10 cellular contexts compared by ENCODE assay signal in the genomic region with DNA sequence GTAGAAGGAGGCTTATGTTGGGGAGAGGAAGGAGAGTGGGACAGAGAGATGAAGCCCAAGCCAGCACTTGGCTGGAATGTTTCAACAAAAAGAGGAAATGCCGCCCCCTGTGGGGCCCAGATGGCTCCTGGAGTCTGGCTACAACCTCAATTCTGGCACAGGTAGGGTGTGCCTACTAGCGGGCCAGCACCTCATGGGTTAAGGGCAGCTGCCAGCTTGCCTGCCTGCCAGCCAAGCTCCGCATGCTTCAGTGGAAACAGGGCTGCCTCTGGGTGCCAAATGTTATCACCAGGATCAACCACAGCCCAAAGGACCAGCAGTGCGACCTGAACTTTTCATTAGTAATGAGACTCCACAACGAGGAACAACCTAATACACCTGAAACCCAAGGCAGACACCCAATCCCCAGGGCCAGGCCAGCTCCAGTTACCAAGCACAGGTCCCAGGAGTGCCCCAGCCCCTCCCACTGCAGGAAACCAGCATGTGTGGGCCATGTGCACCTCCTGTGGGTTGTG. TPM values are rescaled to one million over a fixed set of nuclear protein-coding genes. Genes with fewer than 3 reads are reported as not detected.
DNase-seq lines count a peak whose midpoint lies in the region; ATAC-seq, FAIRE-seq and TF ChIP-seq lines count a peak whose summit lies in the region.
"Had no signal": no experiment of that assay in that cellular context is flagged by ENCODE, and none has a peak within 500 bp of the region (broad histone marks: within the 10 kb centered on the region; RNA-seq: fewer than 3 reads in every experiment).

No MANE protein-coding gene starts in this region.

- peaks cover 6% of the 10 kb centered on the region for H4K20me1 ChIP-seq in K562 (replicated peaks; ENCODE audit: control insufficient read depth, insufficient read depth, low read length)
- no peaks in the 10 kb centered on the region for H4K20me1 ChIP-seq in GM23248 (ENCODE audit: insufficient read depth)

- H3K79me2 ChIP-seq in K562 (ENCODE audit: control insufficient read depth, insufficient read depth, low read length) (no peaks in the 10 kb centered on the region), GM23248 (ENCODE audit: insufficient read depth) (no peaks in the 10 kb centered on the region)

- no TSS peak for BruUV-seq in K562 (replicated peaks; lab: Mats Ljungman, UMichigan)

- H3K4me2 ChIP-seq in K562 (ENCODE audit: insufficient read depth, low read length) = no peak overlapping the region
- no peak overlapping the region for H3K4me2 ChIP-seq in GM23248 (ENCODE audit: unreplicated experiment)

- H3K27ac ChIP-seq in K562 (ENCODE audit: extremely low read depth, low read depth, low read length) (no peak overlapping the region), GM23248 (no peak overlapping the region), suprapubic skin (no peak overlapping the region)

- H3K27me3 ChIP-seq in K562 (ENCODE audit: control insufficient read depth in 2 of 2, insufficient read depth in 2 of 2, low read length in 2 of 2) (peaks cover 0 to 5% of the 10 kb centered on the region in 2 experiments; a peak in 1 of 5 replicates), GM23248 (replicated peaks; ENCODE audit: insufficient read depth) (no peaks in the 10 kb centered on the region), suprapubic skin (no peaks in the 10 kb centered on the region)

- H3K9me2 ChIP-seq in GM23248 (ENCODE audit: insufficient read depth) = no peaks in the 10 kb centered on the region

- peak; percentile 80 for ATAC-seq in K562
- peak; percentile 74 for ATAC-seq in mucosa of descending colon
- ATAC-seq in GM21737 (IDR thresholded peaks at IDR 0.05; ENCODE audit: unreplicated experiment) = no peak
- no peak for ATAC-seq in HG03196 (IDR thresholded peaks at IDR 0.05; ENCODE audit: unreplicated experiment)
- ATAC-seq: activated CD4-positive, CD25-positive, alpha-beta regulatory T cell treated with anti-CD3 and anti-CD28 coated beads, Interleukin-2, amount 50 U/mL, for 24 hours had no signal

- no peaks in the 10 kb centered on the region for H3K36me3 ChIP-seq in K562 (ENCODE audit: control insufficient read depth, insufficient read depth, low read length)
- no peaks in the 10 kb centered on the region for H3K36me3 ChIP-seq in mucosa of descending colon (ENCODE audit: low read depth)
- H3K36me3 ChIP-seq in GM23248 (ENCODE audit: low read depth) = no peaks in the 10 kb centered on the region
- no peaks in the 10 kb centered on the region for H3K36me3 ChIP-seq in suprapubic skin

- TF ChIP-seq CTCF in K562 (IDR thresholded peaks at IDR 0.05 in 2 of 3, conservative IDR thresholded peaks at IDR 0.05 in 1 of 3; ENCODE audit: insufficient read depth in 2 of 3, low read depth in 1 of 3, low read length in 3 of 3) = peak; percentile 36 to 47 (median 41); a peak in 5 of 6 replicates
- TF ChIP-seq CTCF in mucosa of descending colon (IDR thresholded peaks at IDR 0.05) = no peak
- no peak for TF ChIP-seq CTCF in suprapubic skin (IDR thresholded peaks at IDR 0.05)

- CTCF ChIA-PET in K562 (lab: Yijun Ruan, JAX; ENCODE audit: low intra/inter-chr PET ratio) = no interaction called here

- TF ChIP-seq POLR2A in K562 (conservative IDR thresholded peaks at IDR 0.05) (no peak), suprapubic skin (IDR thresholded peaks at IDR 0.05) (no peak)

- TF ChIP-seq EP300 in K562 (IDR thresholded peaks at IDR 0.05; ENCODE audit: low read length) (no peak), suprapubic skin (IDR thresholded peaks at IDR 0.05) (no peak)

- H3K4me1 ChIP-seq in K562 (replicated peaks in 1 of 2; ENCODE audit: control insufficient read depth in 2 of 2, insufficient read depth in 2 of 2, low read length in 2 of 2) = no peaks in the 10 kb centered on the region; a peak in 1 of 5 replicates
- H3K4me1 ChIP-seq in mucosa of descending colon (ENCODE audit: low read depth) = no peaks in the 10 kb centered on the region
- H3K4me1 ChIP-seq in GM23248 (ENCODE audit: insufficient read depth) = no peaks in the 10 kb centered on the region
- peaks cover 52% of the 10 kb centered on the region for H3K4me1 ChIP-seq in suprapubic skin

- in situ Hi-C loops in G401 (cut with HindIII; ENCODE audit: low sequenced_read_pairs) = no loop called here
- in situ Hi-C loops in K562 (cut with MboI) = no loop called here
- in situ Hi-C loops in GM23248 (cut with MboI) = no loop called here

- DNase-seq in G401 (ENCODE audit: low spot score) (peak; percentile 98), NCI-H1436 (lab: John Stamatoyannopoulos, UW) (peak; percentile 57), K562 (ENCODE audit: extremely low read depth in 1 of 4, low spot score in 3 of 4) (peak in 3 of 4 experiments; percentile 21 to 28 (median 24)), mucosa of descending colon (peak in 1 of 3 donors; percentile 25), GM23248 (no peak), suprapubic skin (ENCODE audit: low spot score in 2 of 2) (no peak)
- DNase-seq: nephron progenitor cell had no signal

- H2AFZ ChIP-seq in K562 (ENCODE audit: low read depth, low read length) = no peak overlapping the region
- H2AFZ ChIP-seq in GM23248 = no peak overlapping the region

- no peaks in the 10 kb centered on the region for H3K9me3 ChIP-seq in K562 (replicated peaks; ENCODE audit: control insufficient read depth, insufficient read depth, low read depth, low read length)
- no peaks in the 10 kb centered on the region for H3K9me3 ChIP-seq in mucosa of descending colon
- no peaks in the 10 kb centered on the region for H3K9me3 ChIP-seq in GM23248 (ENCODE audit: low read depth)
- H3K9me3 ChIP-seq in suprapubic skin = no peaks in the 10 kb centered on the region

- H3F3A ChIP-seq in GM23248 (ENCODE audit: insufficient read depth) = no peaks in the 10 kb centered on the region

- POLR2A ChIA-PET in K562 (lab: Yijun Ruan, JAX) = interaction anchor here (0.5 to 0.9 kb wide), 2 partner anchors 11 to 49 kb away, joined by 3 read pairs; no protein-coding TSS in a partner anchor

- H3K9me1 ChIP-seq in K562 (ENCODE audit: control insufficient read depth, insufficient read depth, low read length) = peaks cover 5% of the 10 kb centered on the region

- intact Hi-C loops in K562 (cut with micrococcal nuclease) (no loop called here), mucosa of descending colon (cut with DNase I, micrococcal nuclease) (no loop called here)

- 26% methylated on average over 3 of the region's 5 CpGs for WGBS in K562 (ENCODE audit: insufficient coverage, low coverage, missing lambda C conversion rate)
- 68 to 72% methylated on average over 5 of the region's 5 CpGs for WGBS in GM23248 (ENCODE audit: low coverage in 1 of 2, low lambda C conversion rate in 2 of 2, missing lambda C conversion rate in 2 of 2), 2 experiments
- 34% methylated on average over 5 of the region's 5 CpGs for WGBS in suprapubic skin

- H3K4me3 ChIP-seq in K562 = no peak overlapping the region
- H3K4me3 ChIP-seq in mucosa of descending colon = no peak overlapping the region
- H3K4me3 ChIP-seq in GM23248 = no peak overlapping the region
- H3K4me3 ChIP-seq in suprapubic skin = no peak overlapping the region

- TF ChIP-seq RAD21 in K562 (CRISPR knock-in tag; conservative IDR thresholded peaks at IDR 0.05 in 1 of 2, IDR thresholded peaks at IDR 0.05 in 1 of 2) = peak in 1 of 2 experiments; percentile 45; a peak in 2 of 4 replicates

- peak overlapping the region in 1 of 2 experiments; percentile 28; a peak in 1 of 4 replicates for H3K9ac ChIP-seq in K562 (ENCODE audit: insufficient read depth in 1 of 2, low read depth in 2 of 2, low read length in 2 of 2)
- H3K9ac ChIP-seq in GM23248 = no peak overlapping the region

- no peak for FAIRE-seq in K562 (lab: Jason Lieb, UNC)

RNA-seq across cellular contexts. Expression of a gene that starts 11.3 kb away (rescaled TPM):
- total RNA-seq in G401 (2014; rRNA removed; shearing (Covaris generic)) = 15.8 and 26.2 TPM in 2 replicates
- total RNA-seq in K562 (2011; cell fraction: chromatin; rRNA removed; ENCODE audit: low replicate concordance) = 0.16 and 0.35 TPM in 2 replicates
- 0.17 TPM in 1 of 2 replicates, not detected in the other for total RNA-seq in K562 (2011; cell fraction: nucleolus; rRNA removed)
- total RNA-seq in K562 (2011; cell fraction: nucleoplasm; rRNA removed) = 0.15 TPM in 1 of 2 replicates, not detected in the other
- total RNA-seq in K562 (2014; rRNA removed) = 0.08 and 0.09 TPM in 2 replicates
- 0.13 and 0.15 TPM in 2 replicates for total RNA-seq in K562 (2014; rRNA removed; fragmentation: Illumina TruSeq; extraction: Trizol)
- 0.08 and 0.14 TPM in 2 replicates for total RNA-seq in K562 (2015; rRNA removed; fragmentation: Illumina TruSeq; extraction: Trizol)
- total RNA-seq in K562 (2021) = 0.11 and 0.16 TPM in 2 replicates
- polyA plus RNA-seq in K562 (2011; rRNA removed) = 0.05 and 0.17 TPM in 2 replicates
- polyA plus RNA-seq in K562 (2011; cell fraction: cytosol; rRNA removed) = 0.12 and 0.31 TPM in 2 replicates
- polyA plus RNA-seq in K562 (2011; cell fraction: nucleus; rRNA removed) = 0.41 and 0.68 TPM in 2 replicates
- 0.49 and 0.64 TPM in 2 replicates for polyA plus RNA-seq in K562 (2012)
- 0.21 and 0.25 TPM in 2 replicates for polyA plus RNA-seq in K562 (2014; fragmentation: Illumina TruSeq; extraction: Trizol)
- not detected for polyA plus RNA-seq in K562 (2014; fragmentation: Nextera tagmentation; extraction: Ambion mirVana)
- polyA plus RNA-seq in K562 (2014; rRNA removed) = 0.30 and 0.53 TPM in 2 replicates
- polyA minus RNA-seq in K562 (2011; rRNA and poly(A)+ RNA removed) = 0.25 TPM in 1 of 2 replicates, not detected in the other
- polyA minus RNA-seq in K562 (2011; cell fraction: cytosol; rRNA and poly(A)+ RNA removed) = not detected in 2 replicates
- polyA minus RNA-seq in K562 (2011; cell fraction: nucleus; rRNA and poly(A)+ RNA removed) = not detected in 2 replicates
- total RNA-seq in mucosa of descending colon = 10 to 100 TPM; 21.2 to 46.1 (median 24.0) TPM
- total RNA-seq in GM23248 (2014; rRNA removed; shearing (Covaris generic)) = 3.5 and 4.3 TPM in 2 replicates
- polyA plus RNA-seq in GM23248 (2016; fragmentation: Nextera tagmentation; extraction: Ambion mirVana) = 2.0 and 2.8 TPM in 2 replicates
- 10 to 100 TPM in 3 of 4 donors, 1 to 10 TPM in 1; 9.6 to 17.0 (median 15.1) TPM for total RNA-seq in suprapubic skin

RNA-seq across cellular contexts. Expression of a gene that starts 18.3 kb away (rescaled TPM):
- total RNA-seq in G401 (2014; rRNA removed; shearing (Covaris generic)) = not detected in 2 replicates
- not detected in 2 replicates for total RNA-seq in K562 (2011; cell fraction: chromatin; rRNA removed; ENCODE audit: low replicate concordance)
- not detected in 2 replicates for total RNA-seq in K562 (2011; cell fraction: nucleolus; rRNA removed)
- total RNA-seq in K562 (2011; cell fraction: nucleoplasm; rRNA removed) = not detected in 2 replicates
- total RNA-seq in K562 (2014; rRNA removed) = not detected in 2 replicates
- total RNA-seq in K562 (2014; rRNA removed; fragmentation: Illumina TruSeq; extraction: Trizol) = not detected in 2 replicates
- not detected in 2 replicates for total RNA-seq in K562 (2015; rRNA removed; fragmentation: Illumina TruSeq; extraction: Trizol)
- total RNA-seq in K562 (2021) = 0.24 and 0.56 TPM in 2 replicates
- not detected in 2 replicates for polyA plus RNA-seq in K562 (2011; rRNA removed)
- not detected in 2 replicates for polyA plus RNA-seq in K562 (2011; cell fraction: cytosol; rRNA removed)
- polyA plus RNA-seq in K562 (2011; cell fraction: nucleus; rRNA removed) = not detected in 2 replicates
- not detected in 2 replicates for polyA plus RNA-seq in K562 (2012)
- polyA plus RNA-seq in K562 (2014; fragmentation: Illumina TruSeq; extraction: Trizol) = not detected in 2 replicates
- polyA plus RNA-seq in K562 (2014; fragmentation: Nextera tagmentation; extraction: Ambion mirVana) = not detected
- not detected in 2 replicates for polyA plus RNA-seq in K562 (2014; rRNA removed)
- not detected in 2 replicates for polyA minus RNA-seq in K562 (2011; rRNA and poly(A)+ RNA removed)
- not detected in 2 replicates for polyA minus RNA-seq in K562 (2011; cell fraction: cytosol; rRNA and poly(A)+ RNA removed)
- not detected in 2 replicates for polyA minus RNA-seq in K562 (2011; cell fraction: nucleus; rRNA and poly(A)+ RNA removed)
- 100 to 1,000 TPM; 171 to 590 (median 288) TPM for total RNA-seq in mucosa of descending colon
- not detected in 2 replicates for total RNA-seq in GM23248 (2014; rRNA removed; shearing (Covaris generic))
- not detected in 2 replicates for polyA plus RNA-seq in GM23248 (2016; fragmentation: Nextera tagmentation; extraction: Ambion mirVana)
- 10 to 100 TPM in 3 of 4 donors, 1 to 10 TPM in 1; 10.0 to 65.0 (median 27.6) TPM for total RNA-seq in suprapubic skin

RNA-seq across cellular contexts. Expression of a gene that starts 25.9 kb away (rescaled TPM):
- 8.0 and 8.7 TPM in 2 replicates for total RNA-seq in G401 (2014; rRNA removed; shearing (Covaris generic))
- 47.5 and 49.5 TPM in 2 replicates for total RNA-seq in K562 (2011; cell fraction: chromatin; rRNA removed; ENCODE audit: low replicate concordance)
- 29.6 and 31.0 TPM in 2 replicates for total RNA-seq in K562 (2011; cell fraction: nucleolus; rRNA removed)
- 18.6 and 28.7 TPM in 2 replicates for total RNA-seq in K562 (2011; cell fraction: nucleoplasm; rRNA removed)
- total RNA-seq in K562 (2014; rRNA removed) (6.9 and 7.3 TPM in 2 replicates), K562 (2014; rRNA removed; fragmentation: Illumina TruSeq; extraction: Trizol) (8.9 and 11.7 TPM in 2 replicates), K562 (2015; rRNA removed; fragmentation: Illumina TruSeq; extraction: Trizol) (10.9 and 11.0 TPM in 2 replicates), K562 (2021) (12.2 and 13.8 TPM in 2 replicates), mucosa of descending colon (10 to 100 TPM; 14.5 to 18.3 (median 14.5) TPM), suprapubic skin (10 to 100 TPM; 40.6 to 44.6 (median 43.2) TPM)
- polyA plus RNA-seq in K562 (2011; rRNA removed) (16.5 and 18.5 TPM in 2 replicates), K562 (2014; fragmentation: Illumina TruSeq; extraction: Trizol) (12.1 and 15.6 TPM in 2 replicates), K562 (2014; fragmentation: Nextera tagmentation; extraction: Ambion mirVana) (10 to 100 TPM; 14.1 to 23.2 TPM), K562 (2014; rRNA removed) (10.6 and 12.9 TPM in 2 replicates), GM23248 (2016; fragmentation: Nextera tagmentation; extraction: Ambion mirVana) (19.5 and 23.7 TPM in 2 replicates)
- 18.8 and 20.8 TPM in 2 replicates for polyA plus RNA-seq in K562 (2011; cell fraction: cytosol; rRNA removed)
- 31.7 and 33.9 TPM in 2 replicates for polyA plus RNA-seq in K562 (2011; cell fraction: nucleus; rRNA removed)
- 10.2 and 13.4 TPM in 2 replicates for polyA plus RNA-seq in K562 (2012)
- polyA minus RNA-seq in K562 (2011; rRNA and poly(A)+ RNA removed) = 24.4 and 25.7 TPM in 2 replicates
- 13.8 and 21.2 TPM in 2 replicates for polyA minus RNA-seq in K562 (2011; cell fraction: cytosol; rRNA and poly(A)+ RNA removed)
- polyA minus RNA-seq in K562 (2011; cell fraction: nucleus; rRNA and poly(A)+ RNA removed) = 17.5 and 42.0 TPM in 2 replicates
- total RNA-seq in GM23248 (2014; rRNA removed; shearing (Covaris generic)) = 12.1 and 15.5 TPM in 2 replicates

RNA-seq across cellular contexts. Expression of a gene that starts 46.6 kb away (rescaled TPM):
- 51.0 and 64.1 TPM in 2 replicates for total RNA-seq in G401 (2014; rRNA removed; shearing (Covaris generic))
- total RNA-seq in K562 (2011; cell fraction: chromatin; rRNA removed; ENCODE audit: low replicate concordance) = 20.7 and 44.8 TPM in 2 replicates
- total RNA-seq in K562 (2011; cell fraction: nucleolus; rRNA removed) = 12.2 and 14.9 TPM in 2 replicates
- total RNA-seq in K562 (2011; cell fraction: nucleoplasm; rRNA removed) = 36.7 and 52.4 TPM in 2 replicates
- total RNA-seq in K562 (2014; rRNA removed) (27.3 and 29.6 TPM in 2 replicates), K562 (2014; rRNA removed; fragmentation: Illumina TruSeq; extraction: Trizol) (83.4 and 85.1 TPM in 2 replicates), K562 (2015; rRNA removed; fragmentation: Illumina TruSeq; extraction: Trizol) (42.7 and 45.6 TPM in 2 replicates), K562 (2021) (38.7 and 44.5 TPM in 2 replicates), mucosa of descending colon (10 to 100 TPM; 52.4 to 66.5 (median 65.4) TPM), suprapubic skin (10 to 100 TPM; 50.9 to 93.8 (median 87.7) TPM)
- polyA plus RNA-seq in K562 (2011; rRNA removed) (90.3 and 106 TPM in 2 replicates), K562 (2014; fragmentation: Illumina TruSeq; extraction: Trizol) (43.3 and 45.2 TPM in 2 replicates), K562 (2014; fragmentation: Nextera tagmentation; extraction: Ambion mirVana) (100 to 1,000 TPM; 223 to 239 TPM), K562 (2014; rRNA removed) (33.6 and 42.5 TPM in 2 replicates), GM23248 (2016; fragmentation: Nextera tagmentation; extraction: Ambion mirVana) (152 and 162 TPM in 2 replicates)
- polyA plus RNA-seq in K562 (2011; cell fraction: cytosol; rRNA removed) = 19.7 and 50.2 TPM in 2 replicates
- 17.4 and 27.1 TPM in 2 replicates for polyA plus RNA-seq in K562 (2011; cell fraction: nucleus; rRNA removed)
- polyA plus RNA-seq in K562 (2012) = 24.0 and 41.3 TPM in 2 replicates
- polyA minus RNA-seq in K562 (2011; rRNA and poly(A)+ RNA removed) = 19.0 and 19.5 TPM in 2 replicates
- 7.2 and 11.5 TPM in 2 replicates for polyA minus RNA-seq in K562 (2011; cell fraction: cytosol; rRNA and poly(A)+ RNA removed)
- polyA minus RNA-seq in K562 (2011; cell fraction: nucleus; rRNA and poly(A)+ RNA removed) = 11.2 and 26.0 TPM in 2 replicates
- 69.1 and 74.5 TPM in 2 replicates for total RNA-seq in GM23248 (2014; rRNA removed; shearing (Covaris generic))

Comparison
In these comparisons a context has a peak if more than half of its experiments do, and no peak if none do; other contexts are left out.
1. DNase-seq: peak in G401 (single experiment), NCI-H1436 (single experiment) and K562 (3 of 4); none in GM23248 (single experiment) and suprapubic skin (0 of 2).
2. ATAC-seq: peak in K562 (single experiment) and mucosa of descending colon (single experiment); none in GM21737 (single experiment) and HG03196 (single experiment).
3. CTCF ChIP-seq: peak in K562 (3 of 3); none in mucosa of descending colon (single experiment) and suprapubic skin (0 of 2).
4. RNA of a gene that starts 18.3 kb away (total RNA-seq): 171 to 590 TPM in mucosa of descending colon and 10.0 to 65.0 TPM in suprapubic skin; not detected in G401, 0.24 to 0.56 TPM in K562 and not detected in GM23248; every median in the first group is over 4 times any median in the second.